In genomic region chr19:4971424-4971793, GRCh38 we compare ENCODE assay signal across 9 cellular contexts. TPM values are rescaled to one million over a fixed set of nuclear protein-coding genes. Genes with fewer than 3 reads are reported as not detected.
DNase-seq lines count a peak whose midpoint lies in the region; ATAC-seq, FAIRE-seq and TF ChIP-seq lines count a peak whose summit lies in the region.
"Had no signal": no experiment of that assay in that cellular context is flagged by ENCODE, and none has a peak within 500 bp of the region (broad histone marks: within the 10 kb centered on the region; RNA-seq: fewer than 3 reads in every experiment).

No MANE protein-coding gene starts in this region.

- DNase-seq in activated CD8-positive, alpha-beta memory T cell treated with anti-CD3 and anti-CD28 coated beads, Interleukin-2, amount 50 U/mL, for 48 hours = peak; percentile 61
- DNase-seq in activated CD8-positive, alpha-beta memory T cell treated with anti-CD3 and anti-CD28 coated beads, Interleukin-2, amount 50 U/mL, for 4 hours = no peak
- DNase-seq in RWPE2 (ENCODE audit: low spot score) = no peak
- peak; percentile 76 for DNase-seq in colonic mucosa
- DNase-seq in myocyte (ENCODE audit: low read depth) = peak; percentile 51
- DNase-seq in RCC 7860 (ENCODE audit: low spot score) = no peak
- DNase-seq in SKM-1 treated with dmso at 0.1 percent for 144 hours (lab: John Stamatoyannopoulos, UW; ENCODE audit: unreplicated experiment) = no peak

- no peaks in the 10 kb centered on the region for H3K27me3 ChIP-seq in RWPE2 (ENCODE audit: insufficient read depth, poor library complexity, severe bottlenecking)
- H3K27me3 ChIP-seq in colonic mucosa = no peaks in the 10 kb centered on the region

- H3K9me3 ChIP-seq in RWPE2 (ENCODE audit: severe bottlenecking) = no peaks in the 10 kb centered on the region
- H3K9me3 ChIP-seq in colonic mucosa = no peaks in the 10 kb centered on the region

- intact Hi-C loops in colonic mucosa (cut with DNase I) = no loop called here

- H3K27ac ChIP-seq in RWPE2 (ENCODE audit: poor library complexity, severe bottlenecking) = peak overlapping the region; percentile 60
- no peak overlapping the region for H3K27ac ChIP-seq in colonic mucosa

- no peak for TF ChIP-seq CTCF in RWPE2 (IDR thresholded peaks at IDR 0.05; ENCODE audit: poor library complexity, severe bottlenecking)
- TF ChIP-seq CTCF in colonic mucosa (IDR thresholded peaks at IDR 0.05) = no peak

- H3K4me1 ChIP-seq in RWPE2 (ENCODE audit: insufficient read depth, poor library complexity, severe bottlenecking) = peaks cover 22% of the 10 kb centered on the region
- peaks cover 11% of the 10 kb centered on the region for H3K4me1 ChIP-seq in colonic mucosa

- FAIRE-seq in RCC 7860 (lab: Jason Lieb, UNC) = no peak
- FAIRE-seq: GM18507 had no signal

- ATAC-seq in RWPE2 (ENCODE audit: low read depth) (peak; percentile 5; the same call in 1 of the 3 replicates), HG02588 (IDR thresholded peaks at IDR 0.05; ENCODE audit: unreplicated experiment) (no peak)

- peak overlapping the region; percentile 59 for H3K4me3 ChIP-seq in RWPE2 (ENCODE audit: severe bottlenecking)
- H3K4me3 ChIP-seq in colonic mucosa = peak overlapping the region; percentile 59

- H3K36me3 ChIP-seq in RWPE2 (ENCODE audit: low read depth) (no peaks in the 10 kb centered on the region), colonic mucosa (no peaks in the 10 kb centered on the region)

- H3K9ac ChIP-seq in colonic mucosa (ENCODE audit: low read depth in 2 of 2, low read length in 2 of 2) = peak overlapping the region; percentile 57 to 66

RNA-seq across cellular contexts. Expression of gene KDM4B, which starts 2.5 kb away (rescaled TPM):
- total RNA-seq in colonic mucosa (10 to 100 TPM; 35.2 to 52.9 TPM), myocyte (25.8 and 41.9 TPM in 2 replicates)
- 51.5 TPM for polyA plus RNA-seq in myocyte (2012)

Comparison
In these comparisons a context has a peak if more than half of its experiments do, and no peak if none do; other contexts are left out.
1. DNase-seq: peak in activated CD8-positive, alpha-beta memory T cell treated with anti-CD3 and anti-CD28 coated beads, Interleukin-2, amount 50 U/mL, for 48 hours (single experiment), colonic mucosa (single experiment) and myocyte (single experiment); none in activated CD8-positive, alpha-beta memory T cell treated with anti-CD3 and anti-CD28 coated beads, Interleukin-2, amount 50 U/mL, for 4 hours (single experiment), RWPE2 (single experiment), RCC 7860 (single experiment) and SKM-1 treated with dmso at 0.1 percent for 144 hours (single experiment).